Comparison of ENCODE assay signal across 10 cellular contexts in genomic region chr10:132627736-132628512, GRCh38.
DNase-seq lines count a peak whose midpoint lies in the region; ATAC-seq and TF ChIP-seq lines count a peak whose summit lies in the region.
"Had no signal": no experiment of that assay in that cellular context is flagged by ENCODE, and none has a peak within 500 bp of the region (broad histone marks: within the 10 kb centered on the region; RNA-seq: fewer than 3 reads in every experiment).

No MANE protein-coding gene starts in this region.

- no peaks in the 10 kb centered on the region for H3K27me3 ChIP-seq in upper lobe of right lung

- TF ChIP-seq CTCF in mucosa of descending colon (IDR thresholded peaks at IDR 0.05): no peak
- TF ChIP-seq CTCF in upper lobe of right lung (IDR thresholded peaks at IDR 0.05): no peak

- H3K4me1 ChIP-seq in mucosa of descending colon (ENCODE audit: low read depth) (peaks cover 5% of the 10 kb centered on the region), upper lobe of right lung (peaks cover 51% of the 10 kb centered on the region)

- H3K36me3 ChIP-seq in mucosa of descending colon (ENCODE audit: low read depth): no peaks in the 10 kb centered on the region
- H3K36me3 ChIP-seq in upper lobe of right lung: no peaks in the 10 kb centered on the region

- ATAC-seq in mucosa of descending colon: peak; percentile 25
- peak; percentile 42 for ATAC-seq in upper lobe of right lung
- no peak for ATAC-seq in HG03139 (IDR thresholded peaks at IDR 0.05; ENCODE audit: unreplicated experiment)
- ATAC-seq in HG03175 (IDR thresholded peaks at IDR 0.05; ENCODE audit: unreplicated experiment): no peak

- intact Hi-C loops in mucosa of descending colon (cut with DNase I, micrococcal nuclease): no loop called here
- intact Hi-C loops in upper lobe of right lung (cut with DNase I): no loop called here

- H3K9me3 ChIP-seq in mucosa of descending colon (no peaks in the 10 kb centered on the region), upper lobe of right lung (no peaks in the 10 kb centered on the region)

- H3K27ac ChIP-seq in upper lobe of right lung: peak overlapping the region; percentile 42
- H3K27ac ChIP-seq: VCaP had no signal

- peak; percentile 60 for DNase-seq in activated effector memory CD4-positive, alpha-beta T cell treated with anti-CD3 and anti-CD28 coated beads, Interleukin-2, amount 50 U/mL, for 16 hours
- no peak for DNase-seq in activated effector memory CD4-positive, alpha-beta T cell treated with Interleukin-2 at 50 U/mL for 16 hours
- DNase-seq in dedifferentiated amniotic fluid mesenchymal stem cell (ENCODE audit: extremely low spot score) (peak; percentile 34), mucosa of descending colon (peak in 2 of 3 donors; percentile 47 to 56), upper lobe of right lung (peak; percentile 68), NCI-H2081 treated with DMSO at 0.1 percent for 48 hours (lab: John Stamatoyannopoulos, UW) (no peak)
- DNase-seq: stimulated activated naive CD4-positive, alpha-beta T cell treated with Interleukin-2 at 50 U/mL for 16 hours had no signal

- H3K4me3 ChIP-seq in mucosa of descending colon (no peak overlapping the region), upper lobe of right lung (no peak overlapping the region)

Comparison
In these comparisons a context has a peak if more than half of its experiments do, and no peak if none do; other contexts are left out.
1. DNase-seq: peak in activated effector memory CD4-positive, alpha-beta T cell treated with anti-CD3 and anti-CD28 coated beads, Interleukin-2, amount 50 U/mL, for 16 hours (single experiment), dedifferentiated amniotic fluid mesenchymal stem cell (single experiment), mucosa of descending colon (2 of 3) and upper lobe of right lung (single experiment); none in activated effector memory CD4-positive, alpha-beta T cell treated with Interleukin-2 at 50 U/mL for 16 hours (single experiment) and NCI-H2081 treated with DMSO at 0.1 percent for 48 hours (single experiment).
2. ATAC-seq: peak in mucosa of descending colon (single experiment) and upper lobe of right lung (single experiment); none in HG03139 (single experiment) and HG03175 (single experiment).